Comparison of ENCODE assay signal across 21 cellular contexts in the genomic region with DNA sequence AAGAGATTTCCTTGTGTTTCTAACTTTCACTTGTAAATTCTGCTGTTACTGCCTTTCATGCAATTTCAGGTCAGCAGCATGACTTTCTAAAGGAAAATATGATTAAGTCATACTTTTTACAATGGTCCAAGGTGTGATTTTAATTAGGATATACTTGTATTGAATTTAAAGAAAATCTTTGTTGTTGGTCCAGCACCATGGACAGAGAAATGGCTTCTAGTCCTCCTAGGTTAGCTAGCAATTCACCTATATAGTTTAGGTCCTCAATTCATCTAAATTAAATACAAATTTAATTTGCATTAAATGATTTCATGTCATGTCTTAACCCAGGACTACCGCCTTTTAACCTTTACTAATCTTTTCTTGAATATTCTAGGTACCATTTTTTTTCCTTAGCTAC.
DNase-seq lines count a peak whose midpoint lies in the region; ATAC-seq and TF ChIP-seq lines count a peak whose summit lies in the region.
"Had no signal": no experiment of that assay in that cellular context is flagged by ENCODE, and none has a peak within 500 bp of the region (broad histone marks: within the 10 kb centered on the region; RNA-seq: fewer than 3 reads in every experiment).

No MANE protein-coding gene starts in this region.

- H3K9ac ChIP-seq in PC-3 (ENCODE audit: low read length) (no peak overlapping the region), liver (ENCODE audit: low read depth in 1 of 2, low read length in 2 of 2) (no peak overlapping the region)

- WGBS in liver = 79% methylated on average over 1 of the region's 1 CpG

- no peak overlapping the region for H3K4me2 ChIP-seq in PC-3 (ENCODE audit: low read length)

- intact Hi-C loops in PC-3 (cut with micrococcal nuclease) = no loop called here

- no peaks in the 10 kb centered on the region for H4K20me1 ChIP-seq in PC-3 (ENCODE audit: low read length)

- no peak for TF ChIP-seq RAD21 in liver (IDR thresholded peaks at IDR 0.05)

- ATAC-seq in PC-3 (no peak), GM19023 (IDR thresholded peaks at IDR 0.05; ENCODE audit: unreplicated experiment) (no peak), HG02642 (IDR thresholded peaks at IDR 0.05; ENCODE audit: poor library complexity, unreplicated experiment) (no peak), esophagus mucosa (no peak)
- ATAC-seq: activated T-helper 17 cell treated with anti-CD3 and anti-CD28 coated beads, Interleukin-2, amount 50 U/mL, for 72 hours; CD8-positive, alpha-beta T cell; left ventricle myocardium superior; upper lobe of right lung had no signal

- CTCF ChIA-PET in HEK293 (lab: Yijun Ruan, JAX) (interaction anchor here (0.6 to 1.1 kb wide), 3 partner anchors 18 to 122 kb away, joined by 3 to 4 read pairs (median 3); no protein-coding TSS in a partner anchor), PC-3 (lab: Charles Lee) (no interaction called here)

- H3K4me3 ChIP-seq in HEK293 (ENCODE audit: low read depth, low read length) (no peak overlapping the region), PC-3 (ENCODE audit: low read length) (no peak overlapping the region), liver (ENCODE audit: low read depth in 1 of 3, low read length in 3 of 3) (no peak overlapping the region)
- H3K4me3 ChIP-seq: breast epithelium, dorsolateral prefrontal cortex, spleen, upper lobe of right lung had no signal

- H3K27ac ChIP-seq in HEK293 (ENCODE audit: extremely low read depth, low read depth, low read length) = no peak overlapping the region
- no peak overlapping the region for H3K27ac ChIP-seq in PC-3 (ENCODE audit: low read length)
- H3K27ac ChIP-seq in liver (ENCODE audit: low read depth in 1 of 2, low read length in 2 of 2) = no peak overlapping the region
- H3K27ac ChIP-seq: breast epithelium, spleen, upper lobe of right lung had no signal

- H3K9me3 ChIP-seq in HEK293 (ENCODE audit: control insufficient read depth, insufficient read depth, low read depth, low read length) (no peaks in the 10 kb centered on the region), PC-3 (ENCODE audit: low read length) (no peaks in the 10 kb centered on the region), liver (ENCODE audit: control insufficient read depth in 4 of 4, low read length in 3 of 4) (peaks cover 0 to 3% (median 0%) of the 10 kb centered on the region in 4 donors)
- H3K9me3 ChIP-seq: breast epithelium, spleen, upper lobe of right lung had no signal

- no peaks in the 10 kb centered on the region for H3K4me1 ChIP-seq in HEK293 (ENCODE audit: control insufficient read depth, insufficient read depth, low read length)
- H3K4me1 ChIP-seq in PC-3 (ENCODE audit: insufficient read depth, low read length) = no peaks in the 10 kb centered on the region
- no peaks in the 10 kb centered on the region for H3K4me1 ChIP-seq in liver (ENCODE audit: control insufficient read depth in 4 of 4, insufficient read depth in 4 of 4, low read length in 3 of 4)
- H3K4me1 ChIP-seq: breast epithelium, spleen, upper lobe of right lung had no signal

- H3K36me3 ChIP-seq in HEK293 (ENCODE audit: control insufficient read depth in 2 of 2, insufficient read depth in 1 of 2, low read length in 2 of 2) (no peaks in the 10 kb centered on the region), PC-3 (ENCODE audit: low read depth, low read length) (no peaks in the 10 kb centered on the region), liver (ENCODE audit: control insufficient read depth in 4 of 4, insufficient read depth in 3 of 4, low read depth in 1 of 4, low read length in 3 of 4) (no peaks in the 10 kb centered on the region)
- H3K36me3 ChIP-seq: breast epithelium, spleen, upper lobe of right lung had no signal

- POLR2A ChIA-PET in HEK293 (lab: Yijun Ruan, JAX) = no interaction called here
- POLR2A ChIA-PET in PC-3 (lab: Charles Lee; ENCODE audit: unreplicated experiment) = interaction anchor here (0.5 kb wide), 1 partner anchor 1099 kb away, joined by 4 read pairs; no protein-coding TSS in a partner anchor

- H3K27me3 ChIP-seq in PC-3 (ENCODE audit: low read length) = no peaks in the 10 kb centered on the region
- peaks cover 0 to 8% (median 0%) of the 10 kb centered on the region in 4 donors for H3K27me3 ChIP-seq in liver (ENCODE audit: control insufficient read depth in 4 of 4, insufficient read depth in 4 of 4, low read length in 3 of 4)
- H3K27me3 ChIP-seq: upper lobe of right lung had no signal

- no peaks in the 10 kb centered on the region for H3K79me2 ChIP-seq in PC-3 (ENCODE audit: low read length)

- H3K9me2 ChIP-seq in PC-3 (replicated peaks; ENCODE audit: low read length) = no peaks in the 10 kb centered on the region

- DNase-seq in PC-3 (peak; percentile 37), dermis blood vessel endothelial cell (peak; percentile 1), D341Med (ENCODE audit: low spot score) (no peak)
- DNase-seq: activated CD4-positive, alpha-beta T cell treated with anti-CD3 and anti-CD28 coated beads for 1 hour; CD8-positive, alpha-beta T cell; dorsolateral prefrontal cortex; erythroblast; GF-D8; left ventricle myocardium superior; NCI-H1417 treated with DMSO at 0.1 percent for 48 hours; NCI-H524 treated with DMSO at 0.1 percent for 48 hours; nucleus accumbens; spleen; upper lobe of right lung had no signal

- no peaks in the 10 kb centered on the region for H3F3A ChIP-seq in PC-3 (ENCODE audit: low read length, unreplicated experiment)

- no TSS peak for BruUV-seq in PC-3 (replicated peaks; lab: Mats Ljungman, UMichigan)

- no peak overlapping the region for H2AFZ ChIP-seq in PC-3 (ENCODE audit: low read length)

- TF ChIP-seq CTCF in HEK293 (tag by site-specific recombination; IDR thresholded peaks at IDR 0.05) = no peak
- TF ChIP-seq CTCF in PC-3 (conservative IDR thresholded peaks at IDR 0.05; ENCODE audit: low read depth, low read length) = no peak
- TF ChIP-seq CTCF in liver (IDR thresholded peaks at IDR 0.05; ENCODE audit: low read depth, low read length, missing input control) = no peak

TF ChIP-seq in HEK293, 187 proteins besides CTCF, POLR2A, EP300 and RAD21:
- TF ChIP-seq ZNF610 (tag by site-specific recombination; IDR thresholded peaks at IDR 0.05; ENCODE audit: borderline replicate concordance) = no peak
- TF ChIP-seq, protein P1, sequence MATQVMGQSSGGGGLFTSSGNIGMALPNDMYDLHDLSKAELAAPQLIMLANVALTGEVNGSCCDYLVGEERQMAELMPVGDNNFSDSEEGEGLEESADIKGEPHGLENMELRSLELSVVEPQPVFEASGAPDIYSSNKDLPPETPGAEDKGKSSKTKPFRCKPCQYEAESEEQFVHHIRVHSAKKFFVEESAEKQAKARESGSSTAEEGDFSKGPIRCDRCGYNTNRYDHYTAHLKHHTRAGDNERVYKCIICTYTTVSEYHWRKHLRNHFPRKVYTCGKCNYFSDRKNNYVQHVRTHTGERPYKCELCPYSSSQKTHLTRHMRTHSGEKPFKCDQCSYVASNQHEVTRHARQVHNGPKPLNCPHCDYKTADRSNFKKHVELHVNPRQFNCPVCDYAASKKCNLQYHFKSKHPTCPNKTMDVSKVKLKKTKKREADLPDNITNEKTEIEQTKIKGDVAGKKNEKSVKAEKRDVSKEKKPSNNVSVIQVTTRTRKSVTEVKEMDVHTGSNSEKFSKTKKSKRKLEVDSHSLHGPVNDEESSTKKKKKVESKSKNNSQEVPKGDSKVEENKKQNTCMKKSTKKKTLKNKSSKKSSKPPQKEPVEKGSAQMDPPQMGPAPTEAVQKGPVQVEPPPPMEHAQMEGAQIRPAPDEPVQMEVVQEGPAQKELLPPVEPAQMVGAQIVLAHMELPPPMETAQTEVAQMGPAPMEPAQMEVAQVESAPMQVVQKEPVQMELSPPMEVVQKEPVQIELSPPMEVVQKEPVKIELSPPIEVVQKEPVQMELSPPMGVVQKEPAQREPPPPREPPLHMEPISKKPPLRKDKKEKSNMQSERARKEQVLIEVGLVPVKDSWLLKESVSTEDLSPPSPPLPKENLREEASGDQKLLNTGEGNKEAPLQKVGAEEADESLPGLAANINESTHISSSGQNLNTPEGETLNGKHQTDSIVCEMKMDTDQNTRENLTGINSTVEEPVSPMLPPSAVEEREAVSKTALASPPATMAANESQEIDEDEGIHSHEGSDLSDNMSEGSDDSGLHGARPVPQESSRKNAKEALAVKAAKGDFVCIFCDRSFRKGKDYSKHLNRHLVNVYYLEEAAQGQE (tag by site-specific recombination; IDR thresholded peaks at IDR 0.05) = peak; percentile 84

TF ChIP-seq in liver, 16 proteins besides CTCF, POLR2A, EP300 and RAD21:
- TF ChIP-seq, protein P1 (IDR thresholded peaks at IDR 0.05) = peak; percentile 96
- TF ChIP-seq RXRA (IDR thresholded peaks at IDR 0.05) = no peak
TF ChIP-seq in liver: peak in this region for 1.
